20 cellular contexts compared by ENCODE assay signal in the genomic region with DNA sequence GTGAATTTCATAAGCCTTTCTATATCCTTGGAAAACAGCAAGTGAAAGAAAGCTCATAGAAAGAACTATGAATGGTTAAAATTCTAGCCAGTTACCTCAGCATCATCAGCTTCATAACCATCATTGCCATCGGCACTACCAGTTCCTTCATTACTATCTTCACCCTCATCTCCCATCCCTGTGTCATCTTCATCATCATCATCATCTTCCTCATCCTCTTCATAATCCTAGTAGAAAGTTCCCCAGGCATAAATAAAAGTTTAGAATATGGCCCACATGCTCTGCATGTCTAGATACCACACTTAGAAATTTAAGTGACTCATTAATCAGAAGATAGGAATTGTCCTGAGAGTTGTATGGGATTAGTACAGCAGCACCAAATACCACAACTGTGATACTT. TPM values are rescaled to one million over a fixed set of nuclear protein-coding genes. Genes with fewer than 3 reads are reported as not detected.
"Had no signal": no experiment of that assay in that cellular context is flagged by ENCODE, and none has a peak within 500 bp of the region (broad histone marks: within the 10 kb centered on the region; RNA-seq: fewer than 3 reads in every experiment).

No MANE protein-coding gene starts in this region.

- H3K9me3 ChIP-seq: esophagus muscularis mucosa, gastroesophageal sphincter, heart right ventricle, left ventricle myocardium inferior, prostate gland, thyroid gland had no signal

- ATAC-seq: gastroesophageal sphincter, heart right ventricle, right cardiac atrium had no signal

- H3K9me3 Mint-ChIP-seq: activated CD4-positive, alpha-beta memory T cell treated with anti-CD3 and anti-CD28 coated beads, Interleukin-2, amount 10 ng/mL, durations not matched to agents 7 days and 5 days; neural crest cell had no signal

- DNase-seq: activated CD4-positive, alpha-beta memory T cell treated with anti-CD3 and anti-CD28 coated beads, Interleukin-2, amount 10 ng/mL, durations not matched to agents 7 days and 5 days; activated CD8-positive, alpha-beta memory T cell treated with anti-CD3 and anti-CD28 coated beads, Interleukin-2, amount 50 U/mL, for 48 hours; activated gamma-delta T cell; effector CD4-positive, alpha-beta T cell; heart right ventricle; kidney glomerular epithelial cell; left ventricle myocardium inferior; mammary epithelial cell; right cardiac atrium; stimulated activated CD4-positive, alpha-beta T cell treated with anti-CD3 and anti-CD28 coated beads, Interleukin-2, amount 100 ng/mL, for 24 hours; stimulated activated naive CD4-positive, alpha-beta T cell treated with Interleukin-2 at 50 U/mL for 16 hours; thyroid gland had no signal

- H3K27ac Mint-ChIP-seq: activated CD4-positive, alpha-beta memory T cell treated with anti-CD3 and anti-CD28 coated beads, Interleukin-2, amount 10 ng/mL, durations not matched to agents 7 days and 5 days; activated naive CD8-positive, alpha-beta T cell had no signal

- H3K4me1 Mint-ChIP-seq: neural crest cell had no signal

- H3K4me3 Mint-ChIP-seq: activated CD4-positive, alpha-beta memory T cell treated with anti-CD3 and anti-CD28 coated beads, Interleukin-2, amount 10 ng/mL, durations not matched to agents 7 days and 5 days; activated naive CD8-positive, alpha-beta T cell; neural crest cell had no signal

- H3K27me3 Mint-ChIP-seq: activated CD4-positive, alpha-beta memory T cell treated with anti-CD3 and anti-CD28 coated beads, Interleukin-2, amount 10 ng/mL, durations not matched to agents 7 days and 5 days; activated naive CD8-positive, alpha-beta T cell had no signal

RNA-seq across cellular contexts. Expression of a gene that starts 29.9 kb away (rescaled TPM):
- total RNA-seq: cerebellum, endothelial cell of umbilical vein, mammary epithelial cell, neural crest cell, skeletal muscle tissue had no signal
